ENCODE assay signal across 9 cellular contexts in the genomic region with DNA sequence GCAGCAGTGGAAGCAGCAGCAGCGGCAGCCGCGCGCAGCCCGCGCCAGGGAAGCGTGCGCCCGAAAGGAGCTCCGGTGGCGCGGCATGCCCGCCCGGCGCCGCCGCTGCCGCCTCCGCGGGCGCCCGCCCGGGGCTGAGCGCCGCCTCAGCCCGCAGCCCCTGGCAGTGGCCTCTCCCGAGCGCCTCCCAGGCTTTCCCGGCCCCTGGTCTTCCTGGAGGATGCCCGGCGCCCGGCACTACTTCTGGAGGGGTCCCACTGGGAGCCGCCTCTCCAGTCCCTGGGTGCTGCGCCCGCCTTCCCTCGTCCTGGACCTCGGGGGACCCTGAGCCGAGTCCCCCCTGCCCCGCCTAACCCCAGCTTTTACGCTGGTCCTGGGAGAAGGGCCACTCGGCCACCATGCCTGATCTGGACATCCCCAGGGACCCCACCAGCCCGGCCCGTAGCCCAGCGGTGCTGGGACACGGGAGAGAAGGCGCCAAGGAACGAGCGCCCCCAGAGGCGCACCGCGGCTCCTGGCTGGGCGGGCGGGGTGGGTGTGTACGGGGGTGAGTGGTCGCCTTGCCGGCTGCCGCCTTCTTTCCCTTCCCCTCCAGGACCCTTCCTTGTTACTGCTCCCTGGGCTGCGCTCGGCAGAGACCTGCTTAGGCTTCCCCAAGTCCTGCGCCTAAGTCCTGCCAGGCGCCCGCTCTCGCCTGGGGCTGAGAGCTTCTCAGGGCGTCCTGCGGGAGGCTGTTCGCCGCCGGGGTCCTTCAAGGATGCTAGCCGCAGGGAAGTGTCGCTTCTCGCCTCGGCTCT. TPM values are rescaled to one million over a fixed set of nuclear protein-coding genes. Genes with fewer than 3 reads are reported as not detected.
DNase-seq lines count a peak whose midpoint lies in the region; ATAC-seq, FAIRE-seq and TF ChIP-seq lines count a peak whose summit lies in the region.
"Had no signal": no experiment of that assay in that cellular context is flagged by ENCODE, and none has a peak within 500 bp of the region (broad histone marks: within the 10 kb centered on the region; RNA-seq: fewer than 3 reads in every experiment).

No MANE protein-coding gene starts in this region.

- BruUV-seq in endothelial cell of umbilical vein (replicated peaks; lab: Mats Ljungman, UMichigan): no TSS peak

- peak overlapping the region in 1 of 3 experiments; percentile 25 for H3K4me3 ChIP-seq in endothelial cell of umbilical vein (replicated peaks in 1 of 3; ENCODE audit: insufficient read depth in 1 of 3, low read depth in 1 of 3, low read length in 3 of 3)
- no peak overlapping the region for H3K4me3 ChIP-seq in Karpas-422 (ENCODE audit: low read length)

- H4K20me1 ChIP-seq in endothelial cell of umbilical vein (replicated peaks; ENCODE audit: control insufficient read depth, extremely low read depth, insufficient read depth, low read length): no peaks in the 10 kb centered on the region
- H4K20me1 ChIP-seq in Karpas-422 (ENCODE audit: insufficient read depth, low read depth, low read length): no peaks in the 10 kb centered on the region

- POLR2A ChIA-PET in endothelial cell of umbilical vein (lab: Charles Lee): no interaction called here

- H3K9ac ChIP-seq in endothelial cell of umbilical vein (replicated peaks; ENCODE audit: extremely low read depth, insufficient read depth, low read length) (no peak overlapping the region), Karpas-422 (ENCODE audit: low read length) (no peak overlapping the region)

- H3K27me3 ChIP-seq in endothelial cell of umbilical vein (ENCODE audit: control insufficient read depth in 2 of 2, insufficient read depth in 2 of 2, low read length in 2 of 2) (peaks cover 48 to 55% of the 10 kb centered on the region in 2 experiments), Karpas-422 (ENCODE audit: low read length) (no peaks in the 10 kb centered on the region)

- TF ChIP-seq POLR2A in endothelial cell of umbilical vein (IDR thresholded peaks at IDR 0.05; ENCODE audit: low read depth, low read length): no peak

- intact Hi-C loops in endothelial cell of umbilical vein (cut with micrococcal nuclease): no loop called here

- no peaks in the 10 kb centered on the region for H3K9me3 ChIP-seq in endothelial cell of umbilical vein (replicated peaks; ENCODE audit: control insufficient read depth, insufficient read depth, low read length)
- H3K9me3 ChIP-seq in Karpas-422 (ENCODE audit: low read length): no peaks in the 10 kb centered on the region

- H3K27ac ChIP-seq in endothelial cell of umbilical vein (ENCODE audit: insufficient read depth, low read depth, low read length) (no peak overlapping the region), Karpas-422 (ENCODE audit: low read length) (no peak overlapping the region)

- dilution Hi-C loops in endothelial cell of umbilical vein (cut with MboI; ENCODE audit: extremely low pct_ligation_motif_present, low sequenced_read_pairs): no loop called here

- H3K4me1 ChIP-seq in endothelial cell of umbilical vein (ENCODE audit: control insufficient read depth, extremely low read depth, insufficient read depth, low read length): peaks cover 2% of the 10 kb centered on the region
- peaks cover 4% of the 10 kb centered on the region for H3K4me1 ChIP-seq in Karpas-422 (ENCODE audit: low read length)

- H2AFZ ChIP-seq in endothelial cell of umbilical vein (ENCODE audit: low read depth, low read length): no peak overlapping the region
- no peak overlapping the region for H2AFZ ChIP-seq in Karpas-422 (ENCODE audit: low read length)

- peak in 1 of 2 donors; percentile 37 for TF ChIP-seq CTCF in endothelial cell of umbilical vein (IDR thresholded peaks at IDR 0.05; ENCODE audit: extremely low read depth in 1 of 2, insufficient read depth in 1 of 2, low read depth in 1 of 2, low read length in 2 of 2)
- no peak for TF ChIP-seq CTCF in omental fat pad (IDR thresholded peaks at IDR 0.05)

- DNase-seq in Daoy (ENCODE audit: low read depth): peak; percentile 51
- peak; percentile 10 for DNase-seq in NCI-H1105 (lab: John Stamatoyannopoulos, UW)
- peak; percentile 12 for DNase-seq in endothelial cell of umbilical vein (ENCODE audit: low read depth, low spot score)
- DNase-seq in omental fat pad (ENCODE audit: low spot score): no peak
- DNase-seq in T-helper 1 cell: no peak
- no peak for DNase-seq in T1000 (lab: John Stamatoyannopoulos, UW)
- no peak for DNase-seq in Karpas-422

- no peaks in the 10 kb centered on the region for H3K9me1 ChIP-seq in endothelial cell of umbilical vein (replicated peaks; ENCODE audit: control insufficient read depth, extremely low read depth, insufficient read depth, low read length)

- H3K9me2 ChIP-seq in Karpas-422 (replicated peaks; ENCODE audit: insufficient read depth, low read length): no peaks in the 10 kb centered on the region

- no peaks in the 10 kb centered on the region for H3K36me3 ChIP-seq in endothelial cell of umbilical vein (ENCODE audit: control insufficient read depth in 2 of 2, extremely low read depth in 1 of 2, insufficient read depth in 2 of 2, low read length in 2 of 2)
- H3K36me3 ChIP-seq in Karpas-422 (ENCODE audit: insufficient read depth, low read length): no peaks in the 10 kb centered on the region

- ATAC-seq in omental fat pad (ENCODE audit: low FRiP score) (peak; percentile 44), HG02623 (IDR thresholded peaks at IDR 0.05; ENCODE audit: unreplicated experiment) (no peak)

- CTCF ChIA-PET in endothelial cell of umbilical vein (lab: Charles Lee): interaction anchor here (0.9 to 1.3 kb wide), 3 partner anchors 8 to 242 kb away, joined by 3 to 8 read pairs (median 3); no protein-coding TSS in a partner anchor

- no peaks in the 10 kb centered on the region for H3K79me2 ChIP-seq in endothelial cell of umbilical vein (ENCODE audit: control insufficient read depth, insufficient read depth, low read length)
- H3K79me2 ChIP-seq in Karpas-422 (ENCODE audit: low read length): no peaks in the 10 kb centered on the region

- FAIRE-seq in endothelial cell of umbilical vein (lab: Jason Lieb, UNC): no peak
- FAIRE-seq: endometrium had no signal

- H3K4me2 ChIP-seq in endothelial cell of umbilical vein (ENCODE audit: insufficient read depth, low read length) (no peak overlapping the region), Karpas-422 (ENCODE audit: low read depth, low read length, poor library complexity, severe bottlenecking) (no peak overlapping the region)

TF ChIP-seq in endothelial cell of umbilical vein, 7 proteins besides CTCF, POLR2A, EP300 and RAD21:
- TF ChIP-seq EZH2 (IDR thresholded peaks at IDR 0.05; ENCODE audit: borderline replicate concordance, low read depth, low read length, severe bottlenecking) (peak; percentile 27), MYC (IDR thresholded peaks at IDR 0.05; ENCODE audit: low read depth, low read length) (no peak), FOS (IDR thresholded peaks at IDR 0.05; ENCODE audit: borderline replicate concordance, insufficient read depth, low read length) (no peak), POLR2AphosphoS5 (IDR thresholded peaks at IDR 0.05; ENCODE audit: insufficient read depth, low read depth, low read length) (no peak), GATA2 (IDR thresholded peaks at IDR 0.05; ENCODE audit: insufficient read depth, insufficient read length, low read depth, low read length) (no peak)
- TF ChIP-seq, protein P1, sequence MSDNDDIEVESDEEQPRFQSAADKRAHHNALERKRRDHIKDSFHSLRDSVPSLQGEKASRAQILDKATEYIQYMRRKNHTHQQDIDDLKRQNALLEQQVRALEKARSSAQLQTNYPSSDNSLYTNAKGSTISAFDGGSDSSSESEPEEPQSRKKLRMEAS (IDR thresholded peaks at IDR 0.05; ENCODE audit: insufficient read depth, insufficient read length): no peak

RNA-seq across cellular contexts. Expression of a gene that starts 0.7 kb away (rescaled TPM):
- 0.06 and 0.11 TPM in 2 replicates for total RNA-seq in Daoy (2014; rRNA removed; shearing (Covaris generic))
- total RNA-seq in endothelial cell of umbilical vein (not detected in 2 replicates), omental fat pad (under 1 TPM in 1 of 4 donors, not detected in 3; 0.48 TPM)
- polyA plus RNA-seq in endothelial cell of umbilical vein: not detected in 2 replicates
- 0.03 TPM in 1 of 2 replicates, not detected in the other for polyA plus RNA-seq in endothelial cell of umbilical vein (2011; cell fraction: cytosol; rRNA removed)
- not detected in 2 replicates for polyA plus RNA-seq in endothelial cell of umbilical vein (2011; cell fraction: nucleus; rRNA removed)
- polyA plus RNA-seq in endothelial cell of umbilical vein (2012): 0.08 and 0.40 TPM in 2 replicates
- not detected in 2 replicates for polyA minus RNA-seq in endothelial cell of umbilical vein
- not detected for polyA minus RNA-seq in endothelial cell of umbilical vein (2011; cell fraction: cytosol; rRNA and poly(A)+ RNA removed)
- not detected in 2 replicates for polyA minus RNA-seq in endothelial cell of umbilical vein (2011; cell fraction: nucleus; rRNA and poly(A)+ RNA removed)
- total RNA-seq in Karpas-422 (2014; rRNA removed; shearing (Covaris generic); ENCODE audit: low replicate concordance): not detected in 2 replicates

Comparison
In these comparisons a context has a peak if more than half of its experiments do, and no peak if none do; other contexts are left out.
1. DNase-seq: peak in Daoy (single experiment), NCI-H1105 (single experiment) and endothelial cell of umbilical vein (single experiment); none in omental fat pad (single experiment), T-helper 1 cell (0 of 5), T1000 (single experiment) and Karpas-422 (single experiment).